ENCODE assay signal across 8 cellular contexts in genomic region chr2:89585558-89585920, GRCh38.
DNase-seq lines count a peak whose midpoint lies in the region; ATAC-seq and TF ChIP-seq lines count a peak whose summit lies in the region.
"Not testable (repeated sequence)": the region's sequence is repeated elsewhere in the genome, so short reads cannot be mapped to it uniquely, and the experiment has no call there.

No MANE protein-coding gene starts in this region.

- not testable (repeated sequence) for H3K27ac Mint-ChIP-seq in CD8-positive, alpha-beta T cell; activated naive CD8-positive, alpha-beta T cell
- H3K27ac Mint-ChIP-seq in memory B cell = peak overlapping the region; percentile 81

- peak; percentile 49 for ATAC-seq in CD8-positive, alpha-beta T cell
- ATAC-seq in GM21360 (IDR thresholded peaks at IDR 0.05; ENCODE audit: unreplicated experiment) = peak; percentile 100
- peak; percentile 77 for ATAC-seq in HG03097 (IDR thresholded peaks at IDR 0.05; ENCODE audit: low FRiP score, unreplicated experiment)
- peak; percentile 100 for ATAC-seq in memory B cell (ENCODE audit: low read depth)

- POLR2A ChIA-PET in CD8-positive, alpha-beta T cell (lab: Charles Lee) = not testable (repeated sequence)

- peak overlapping the region; percentile 77 for H3K4me3 Mint-ChIP-seq in CD8-positive, alpha-beta T cell
- H3K4me3 Mint-ChIP-seq in activated naive CD8-positive, alpha-beta T cell = peak overlapping the region; percentile 81
- peak overlapping the region; percentile 89 for H3K4me3 Mint-ChIP-seq in memory B cell

- H3K4me1 ChIP-seq in CD8-positive, alpha-beta T cell (ENCODE audit: insufficient read depth, low read length); Peyer's patch: not testable (repeated sequence)

- not testable (repeated sequence) for H3K9me3 ChIP-seq in CD8-positive, alpha-beta T cell (ENCODE audit: low read length); Peyer's patch

- intact Hi-C loops in CD8-positive, alpha-beta T cell (cut with DNase I, micrococcal nuclease) = not testable (repeated sequence)

- not testable (repeated sequence) for H3K36me3 ChIP-seq in CD8-positive, alpha-beta T cell (ENCODE audit: insufficient read depth, low read length); Peyer's patch

- not testable (repeated sequence) for TF ChIP-seq CTCF in CD8-positive, alpha-beta T cell (IDR thresholded peaks at IDR 0.05); Peyer's patch (IDR thresholded peaks at IDR 0.05); fibroblast of the aortic adventitia (IDR thresholded peaks at IDR 0.05; ENCODE audit: insufficient read depth, low read length)

- CTCF ChIA-PET in CD8-positive, alpha-beta T cell (lab: Charles Lee) = not testable (repeated sequence)

- TF ChIP-seq POLR2A in Peyer's patch (IDR thresholded peaks at IDR 0.05) = peak; percentile 38 to 44

- not testable (repeated sequence) for H3K36me3 Mint-ChIP-seq in CD8-positive, alpha-beta T cell; activated naive CD8-positive, alpha-beta T cell; memory B cell

- H3K27me3 ChIP-seq in CD8-positive, alpha-beta T cell (ENCODE audit: insufficient read depth, low read length); Peyer's patch: not testable (repeated sequence)

- not testable (repeated sequence) for H3K9me3 Mint-ChIP-seq in CD8-positive, alpha-beta T cell; activated naive CD8-positive, alpha-beta T cell (ENCODE audit: low read depth); memory B cell

- not testable (repeated sequence) for H3K4me1 Mint-ChIP-seq in CD8-positive, alpha-beta T cell (ENCODE audit: low read depth); activated naive CD8-positive, alpha-beta T cell (ENCODE audit: low read depth); memory B cell

- not testable (repeated sequence) for H3K27me3 Mint-ChIP-seq in CD8-positive, alpha-beta T cell (ENCODE audit: low read depth); activated naive CD8-positive, alpha-beta T cell; memory B cell

- H3K4me3 ChIP-seq in CD8-positive, alpha-beta T cell (ENCODE audit: low read depth, low read length) = not testable (repeated sequence)
- peak overlapping the region in 3 of 4 donors; percentile 24 to 53 (median 32) for H3K4me3 ChIP-seq in Peyer's patch
- peak overlapping the region; percentile 66 for H3K4me3 ChIP-seq in fibroblast of the aortic adventitia (ENCODE audit: low read depth, low read length)

- peak in 3 of 7 experiments; percentile 6 to 21 (median 19) for DNase-seq in CD8-positive, alpha-beta T cell
- DNase-seq in Peyer's patch = peak in 2 of 3 donors; percentile 22 to 68
- DNase-seq in fibroblast of the aortic adventitia (ENCODE audit: low read depth) = peak; percentile 56
- DNase-seq in memory B cell (ENCODE audit: low spot score in 2 of 2) = peak in 1 of 2 donors; percentile 11
- peak; percentile 9 for DNase-seq in stimulated activated CD4-positive, alpha-beta T cell treated with anti-CD3 and anti-CD28 coated beads, Interleukin-2, amount 100 ng/mL, for 4 hours (ENCODE audit: low read depth)

- H3K27ac ChIP-seq in CD8-positive, alpha-beta T cell (ENCODE audit: low read depth, low read length); Peyer's patch: not testable (repeated sequence)

Comparison
In these comparisons a context has a peak if more than half of its experiments do, and no peak if none do; other contexts are left out.
1. ATAC-seq: peak in every context shown above with its lines; median percentile 100 in GM21360; 100 in memory B cell; 77 in HG03097; 49 in CD8-positive, alpha-beta T cell.